In genomic region chr3:125067225-125067624, GRCh38 we compare ENCODE assay signal across 1 cellular context.
TF ChIP-seq lines count a peak whose summit lies in the region.

No MANE protein-coding gene starts in this region.

TF ChIP-seq in WTC11, 78 proteins besides CTCF, POLR2A, EP300 and RAD21 (continued from another document):
- TF ChIP-seq ZNF425 (CRISPR knock-in tag; conservative IDR thresholded peaks at IDR 0.05) = no peak
- TF ChIP-seq HMGA2 (CRISPR knock-in tag; IDR thresholded peaks at IDR 0.05) = no peak
- TF ChIP-seq, protein P1, sequence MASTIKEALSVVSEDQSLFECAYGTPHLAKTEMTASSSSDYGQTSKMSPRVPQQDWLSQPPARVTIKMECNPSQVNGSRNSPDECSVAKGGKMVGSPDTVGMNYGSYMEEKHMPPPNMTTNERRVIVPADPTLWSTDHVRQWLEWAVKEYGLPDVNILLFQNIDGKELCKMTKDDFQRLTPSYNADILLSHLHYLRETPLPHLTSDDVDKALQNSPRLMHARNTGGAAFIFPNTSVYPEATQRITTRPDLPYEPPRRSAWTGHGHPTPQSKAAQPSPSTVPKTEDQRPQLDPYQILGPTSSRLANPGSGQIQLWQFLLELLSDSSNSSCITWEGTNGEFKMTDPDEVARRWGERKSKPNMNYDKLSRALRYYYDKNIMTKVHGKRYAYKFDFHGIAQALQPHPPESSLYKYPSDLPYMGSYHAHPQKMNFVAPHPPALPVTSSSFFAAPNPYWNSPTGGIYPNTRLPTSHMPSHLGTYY (CRISPR knock-in tag; IDR thresholded peaks at IDR 0.05) = no peak
- TF ChIP-seq, protein P2, sequence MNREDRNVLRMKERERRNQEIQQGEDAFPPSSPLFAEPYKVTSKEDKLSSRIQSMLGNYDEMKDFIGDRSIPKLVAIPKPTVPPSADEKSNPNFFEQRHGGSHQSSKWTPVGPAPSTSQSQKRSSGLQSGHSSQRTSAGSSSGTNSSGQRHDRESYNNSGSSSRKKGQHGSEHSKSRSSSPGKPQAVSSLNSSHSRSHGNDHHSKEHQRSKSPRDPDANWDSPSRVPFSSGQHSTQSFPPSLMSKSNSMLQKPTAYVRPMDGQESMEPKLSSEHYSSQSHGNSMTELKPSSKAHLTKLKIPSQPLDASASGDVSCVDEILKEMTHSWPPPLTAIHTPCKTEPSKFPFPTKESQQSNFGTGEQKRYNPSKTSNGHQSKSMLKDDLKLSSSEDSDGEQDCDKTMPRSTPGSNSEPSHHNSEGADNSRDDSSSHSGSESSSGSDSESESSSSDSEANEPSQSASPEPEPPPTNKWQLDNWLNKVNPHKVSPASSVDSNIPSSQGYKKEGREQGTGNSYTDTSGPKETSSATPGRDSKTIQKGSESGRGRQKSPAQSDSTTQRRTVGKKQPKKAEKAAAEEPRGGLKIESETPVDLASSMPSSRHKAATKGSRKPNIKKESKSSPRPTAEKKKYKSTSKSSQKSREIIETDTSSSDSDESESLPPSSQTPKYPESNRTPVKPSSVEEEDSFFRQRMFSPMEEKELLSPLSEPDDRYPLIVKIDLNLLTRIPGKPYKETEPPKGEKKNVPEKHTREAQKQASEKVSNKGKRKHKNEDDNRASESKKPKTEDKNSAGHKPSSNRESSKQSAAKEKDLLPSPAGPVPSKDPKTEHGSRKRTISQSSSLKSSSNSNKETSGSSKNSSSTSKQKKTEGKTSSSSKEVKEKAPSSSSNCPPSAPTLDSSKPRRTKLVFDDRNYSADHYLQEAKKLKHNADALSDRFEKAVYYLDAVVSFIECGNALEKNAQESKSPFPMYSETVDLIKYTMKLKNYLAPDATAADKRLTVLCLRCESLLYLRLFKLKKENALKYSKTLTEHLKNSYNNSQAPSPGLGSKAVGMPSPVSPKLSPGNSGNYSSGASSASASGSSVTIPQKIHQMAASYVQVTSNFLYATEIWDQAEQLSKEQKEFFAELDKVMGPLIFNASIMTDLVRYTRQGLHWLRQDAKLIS (CRISPR knock-in tag; IDR thresholded peaks at IDR 0.05; ENCODE audit: borderline replicate concordance) = no peak
- TF ChIP-seq EMX1 (CRISPR knock-in tag; IDR thresholded peaks at IDR 0.05) = no peak
- no peak for TF ChIP-seq TEAD1 (CRISPR knock-in tag; IDR thresholded peaks at IDR 0.05)
- no peak for TF ChIP-seq IRF2 (CRISPR knock-in tag; IDR thresholded peaks at IDR 0.05; ENCODE audit: borderline replicate concordance, low read depth)
- TF ChIP-seq, protein P3, sequence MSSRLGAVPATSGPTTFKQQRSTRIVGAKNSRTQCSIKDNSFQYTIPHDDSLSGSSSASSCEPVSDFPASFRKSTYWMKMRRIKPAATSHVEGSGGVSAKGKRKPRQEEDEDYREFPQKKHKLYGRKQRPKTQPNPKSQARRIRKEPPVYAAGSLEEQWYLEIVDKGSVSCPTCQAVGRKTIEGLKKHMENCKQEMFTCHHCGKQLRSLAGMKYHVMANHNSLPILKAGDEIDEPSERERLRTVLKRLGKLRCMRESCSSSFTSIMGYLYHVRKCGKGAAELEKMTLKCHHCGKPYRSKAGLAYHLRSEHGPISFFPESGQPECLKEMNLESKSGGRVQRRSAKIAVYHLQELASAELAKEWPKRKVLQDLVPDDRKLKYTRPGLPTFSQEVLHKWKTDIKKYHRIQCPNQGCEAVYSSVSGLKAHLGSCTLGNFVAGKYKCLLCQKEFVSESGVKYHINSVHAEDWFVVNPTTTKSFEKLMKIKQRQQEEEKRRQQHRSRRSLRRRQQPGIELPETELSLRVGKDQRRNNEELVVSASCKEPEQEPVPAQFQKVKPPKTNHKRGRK (CRISPR knock-in tag; IDR thresholded peaks at IDR 0.05; ENCODE audit: borderline replicate concordance) = no peak
- no peak for TF ChIP-seq ZNF416 (CRISPR knock-in tag; IDR thresholded peaks at IDR 0.05)
- no peak for TF ChIP-seq ARID4B (CRISPR knock-in tag; IDR thresholded peaks at IDR 0.05; ENCODE audit: borderline replicate concordance)
- TF ChIP-seq MXD4 (CRISPR knock-in tag; IDR thresholded peaks at IDR 0.05; ENCODE audit: borderline replicate concordance) = no peak
- no peak for TF ChIP-seq ATF6 (CRISPR knock-in tag; IDR thresholded peaks at IDR 0.05)
- TF ChIP-seq, protein P4, sequence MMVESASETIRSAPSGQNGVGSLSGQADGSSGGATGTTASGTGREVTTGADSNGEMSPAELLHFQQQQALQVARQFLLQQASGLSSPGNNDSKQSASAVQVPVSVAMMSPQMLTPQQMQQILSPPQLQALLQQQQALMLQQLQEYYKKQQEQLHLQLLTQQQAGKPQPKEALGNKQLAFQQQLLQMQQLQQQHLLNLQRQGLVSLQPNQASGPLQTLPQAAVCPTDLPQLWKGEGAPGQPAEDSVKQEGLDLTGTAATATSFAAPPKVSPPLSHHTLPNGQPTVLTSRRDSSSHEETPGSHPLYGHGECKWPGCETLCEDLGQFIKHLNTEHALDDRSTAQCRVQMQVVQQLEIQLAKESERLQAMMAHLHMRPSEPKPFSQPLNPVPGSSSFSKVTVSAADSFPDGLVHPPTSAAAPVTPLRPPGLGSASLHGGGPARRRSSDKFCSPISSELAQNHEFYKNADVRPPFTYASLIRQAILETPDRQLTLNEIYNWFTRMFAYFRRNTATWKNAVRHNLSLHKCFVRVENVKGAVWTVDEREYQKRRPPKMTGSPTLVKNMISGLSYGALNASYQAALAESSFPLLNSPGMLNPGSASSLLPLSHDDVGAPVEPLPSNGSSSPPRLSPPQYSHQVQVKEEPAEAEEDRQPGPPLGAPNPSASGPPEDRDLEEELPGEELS (CRISPR knock-in tag; IDR thresholded peaks at IDR 0.05) = no peak
- TF ChIP-seq KAT7 (CRISPR knock-in tag; IDR thresholded peaks at IDR 0.05; ENCODE audit: borderline replicate concordance) = no peak
- no peak for TF ChIP-seq SOX15 (CRISPR knock-in tag; IDR thresholded peaks at IDR 0.05)
